27 cellular contexts compared by ENCODE assay signal in the genomic region with DNA sequence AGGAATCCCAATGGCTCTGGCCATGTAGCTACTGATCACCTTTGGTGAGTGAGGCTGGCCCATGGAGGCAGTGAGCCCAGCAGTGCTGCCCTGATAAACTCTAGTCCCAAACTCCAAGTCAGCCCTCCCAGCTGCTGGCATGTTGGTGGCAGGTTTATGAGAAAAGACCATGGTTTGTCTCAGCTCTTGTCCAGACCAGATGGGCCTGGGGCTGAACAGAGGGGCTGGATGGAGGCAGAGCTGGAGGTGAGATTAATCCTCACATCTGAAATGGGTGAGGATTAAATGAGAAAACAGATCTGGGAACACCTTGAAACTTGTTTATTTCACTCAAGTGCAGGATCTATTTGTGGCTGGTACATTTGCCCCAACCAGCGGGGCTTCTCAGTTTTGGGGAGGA. TPM values are rescaled to one million over a fixed set of nuclear protein-coding genes. Genes with fewer than 3 reads are reported as not detected.
"Had no signal": no experiment of that assay in that cellular context is flagged by ENCODE, and none has a peak within 500 bp of the region (broad histone marks: within the 10 kb centered on the region; RNA-seq: fewer than 3 reads in every experiment).

No MANE protein-coding gene starts in this region.

- ATAC-seq: effector memory CD8-positive, alpha-beta T cell; left colon; naive thymus-derived CD4-positive, alpha-beta T cell; sciatic nerve; stimulated activated effector memory CD8-positive, alpha-beta T cell treated with anti-CD3 and anti-CD28 coated beads, Interleukin-12 subunit alpha, Interleukin-12 subunit beta, amount 100 ng/mL, for 72 hours had no signal

- H3K4me3 Mint-ChIP-seq: effector memory CD8-positive, alpha-beta T cell; immature natural killer cell; naive thymus-derived CD4-positive, alpha-beta T cell; nephron; stimulated activated effector memory CD8-positive, alpha-beta T cell treated with anti-CD3 and anti-CD28 coated beads, Interleukin-12 subunit alpha, Interleukin-12 subunit beta, amount 100 ng/mL, for 72 hours; type B pancreatic cell had no signal

- H3K9me3 Mint-ChIP-seq: effector memory CD8-positive, alpha-beta T cell; immature natural killer cell; naive thymus-derived CD4-positive, alpha-beta T cell; nephron; stimulated activated effector memory CD8-positive, alpha-beta T cell treated with anti-CD3 and anti-CD28 coated beads, Interleukin-12 subunit alpha, Interleukin-12 subunit beta, amount 100 ng/mL, for 72 hours; type B pancreatic cell had no signal

- H3K27ac Mint-ChIP-seq: effector memory CD8-positive, alpha-beta T cell; immature natural killer cell; nephron; stimulated activated effector memory CD8-positive, alpha-beta T cell treated with anti-CD3 and anti-CD28 coated beads, Interleukin-12 subunit alpha, Interleukin-12 subunit beta, amount 100 ng/mL, for 72 hours; type B pancreatic cell had no signal

- H3K36me3 Mint-ChIP-seq: immature natural killer cell had no signal

- H3K4me1 Mint-ChIP-seq: nephron had no signal

- FAIRE-seq: frontal cortex had no signal

- H3K27me3 Mint-ChIP-seq: effector memory CD8-positive, alpha-beta T cell; naive thymus-derived CD4-positive, alpha-beta T cell; type B pancreatic cell had no signal

- DNase-seq: cortex of kidney; effector memory CD8-positive, alpha-beta T cell; hypothalamus; immature natural killer cell; islet precursor cell; kidney glomerular epithelial cell; left colon; left ventricle myocardium inferior; mammary epithelial cell; mesendoderm; midbrain; naive thymus-derived CD4-positive, alpha-beta T cell; stimulated activated CD4-positive, alpha-beta T cell treated with anti-CD3 and anti-CD28 coated beads, Interleukin-12 subunit alpha, Interleukin-12 subunit beta, amount 100 ng/mL, for 4 hours; stimulated activated CD4-positive, alpha-beta T cell treated with anti-CD3 and anti-CD28 coated beads, Interleukin-1b, Interleukin-23, amount 100 ng/mL, for 48 hours; stimulated activated CD4-positive, alpha-beta T cell treated with anti-CD3 and anti-CD28 coated beads, Interleukin-4, amount 100 ng/mL, for 24 hours; stimulated activated naive CD4-positive, alpha-beta T cell treated with Interleukin-2 at 50 U/mL for 16 hours; stomach; testis; tibial artery had no signal

RNA-seq across cellular contexts. Expression of a gene that starts 3.2 kb away (rescaled TPM):
- total RNA-seq: dermis microvascular lymphatic vessel endothelial cell, left ventricle myocardium inferior, right atrium auricular region, urinary bladder had no signal
- polyA plus RNA-seq: naive thymus-derived CD4-positive, alpha-beta T cell had no signal
